In the genomic region with DNA sequence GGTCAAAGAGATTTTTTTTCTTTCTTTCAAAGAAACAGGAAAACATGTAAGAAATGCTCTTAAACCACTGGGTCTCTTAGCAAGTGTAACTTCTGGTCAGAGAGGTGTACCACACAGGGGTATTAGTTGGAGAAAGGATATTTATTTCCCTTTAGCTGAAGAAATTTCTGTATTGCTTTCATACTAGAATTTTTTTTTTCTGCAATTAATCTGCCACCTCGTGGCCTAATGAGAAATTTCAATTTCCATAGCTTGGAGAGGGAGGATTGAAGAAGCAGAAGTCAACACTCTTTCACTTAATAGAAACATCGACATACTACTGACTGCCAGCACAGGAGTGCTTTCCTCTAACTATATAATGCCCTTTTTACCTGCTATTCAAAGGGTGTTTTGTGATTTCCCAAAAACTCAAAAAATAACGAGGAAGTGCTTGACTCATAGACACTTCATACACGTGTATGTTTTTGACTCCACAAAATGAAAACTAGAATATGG, we compare ENCODE assay signal across 8 cellular contexts.
DNase-seq lines count a peak whose midpoint lies in the region; ATAC-seq, FAIRE-seq and TF ChIP-seq lines count a peak whose summit lies in the region.

No MANE protein-coding gene starts in this region.

- no peak overlapping the region for H2AFZ ChIP-seq in OCI-LY3 (ENCODE audit: low read depth, low read length)
- no peak overlapping the region for H2AFZ ChIP-seq in H1 (ENCODE audit: low read length)

- no peak overlapping the region for H4K91ac ChIP-seq in H1 (replicated peaks; ENCODE audit: insufficient read length, low read length)

- TF ChIP-seq RAD21 in H1 (IDR thresholded peaks at IDR 0.05 in 1 of 2, conservative IDR thresholded peaks at IDR 0.05 in 1 of 2; ENCODE audit: low read depth in 2 of 2, low read length in 2 of 2): peak; percentile 36 to 40

- H3K27me3 ChIP-seq in OCI-LY3 (ENCODE audit: low read depth, low read length) (no peaks in the 10 kb centered on the region), H1 (replicated peaks in 1 of 4; ENCODE audit: control insufficient read depth in 3 of 4, extremely low read depth in 1 of 4, insufficient read depth in 3 of 4, low read length in 3 of 4) (no peaks in the 10 kb centered on the region)

- H2BK15ac ChIP-seq in H1 (ENCODE audit: low read length): no peak overlapping the region

- peaks cover 31% of the 10 kb centered on the region for H3K4me1 Mint-ChIP-seq in HFFc6 (ENCODE audit: low read depth)

- 0 out of 2 replicates have a peak overlapping the region, but pooled peaks have one; percentile 20 for H2BK12ac ChIP-seq in H1 (ENCODE audit: low read depth, low read length)

- DNase-seq in DMS114 treated with DMSO at 0.1 percent for 48 hours (lab: John Stamatoyannopoulos, UW; ENCODE audit: unreplicated experiment): peak; percentile 10
- DNase-seq in HFFc6: no peak
- DNase-seq in H1 (ENCODE audit: low read depth in 1 of 2, low spot score in 2 of 2): no peak
- DNase-seq in middle frontal gyrus (ENCODE audit: extremely low spot score, low spot score): peak; percentile 13
- DNase-seq in cortex of kidney (lab: John Stamatoyannopoulos, UW): no peak
- no peak for DNase-seq in activated CD8-positive, alpha-beta memory T cell treated with anti-CD3 and anti-CD28 coated beads for 24 hours

- H3K9me3 ChIP-seq in OCI-LY3 (ENCODE audit: insufficient read depth, low read length) (peaks cover 17% of the 10 kb centered on the region; the same call in 1 of the 2 replicates), H1 (ENCODE audit: insufficient read depth in 2 of 2, low read depth in 1 of 2, low read length in 1 of 2) (peaks cover 4 to 7% of the 10 kb centered on the region in 2 experiments; a peak in 3 of 4 replicates)

- POLR2A ChIA-PET in H1 (lab: Charles Lee; ENCODE audit: partially characterized antibody): interaction anchor here (1.1 kb wide), 1 partner anchor 177 kb away, joined by 5 read pairs; the partner anchor contains the start of gene NAMPT

- H3K18ac ChIP-seq in H1 (ENCODE audit: extremely low read depth, low read length): no peak overlapping the region

- H3K36me3 ChIP-seq in OCI-LY3 (replicated peaks; ENCODE audit: low read depth, low read length) (no peaks in the 10 kb centered on the region), H1 (ENCODE audit: control insufficient read depth in 2 of 4, insufficient read depth in 4 of 4, low read length in 3 of 4) (no peaks in the 10 kb centered on the region)

- CTCF ChIA-PET in H1 (lab: Charles Lee; ENCODE audit: partially characterized antibody): interaction anchor here (0.6 to 3.3 kb wide), 22 partner anchors 12 to 301 kb away, joined by 3 to 17 read pairs (median 4); no protein-coding TSS in a partner anchor

- H3K27ac ChIP-seq in OCI-LY3 (ENCODE audit: low read length) (no peak overlapping the region), H1 (ENCODE audit: low read depth, low read length) (no peak overlapping the region)

- H2AK5ac ChIP-seq in H1 (ENCODE audit: low read depth, low read length): no peak overlapping the region

- no peak for ATAC-seq in GM18861 (IDR thresholded peaks at IDR 0.05; ENCODE audit: unreplicated experiment)

- H3K4me3 Mint-ChIP-seq in HFFc6: no peak overlapping the region

- no peak overlapping the region for H2BK5ac ChIP-seq in H1 (ENCODE audit: low read depth, low read length)

- TF ChIP-seq POLR2A in H1 (IDR thresholded peaks at IDR 0.05; ENCODE audit: control extremely low read depth in 1 of 2, low read depth in 2 of 2, low read length in 2 of 2): no peak

- no peak overlapping the region for H3K14ac ChIP-seq in H1 (ENCODE audit: insufficient read length)

- 66% methylated on average over 4 of the region's 4 CpGs; no CpG with 5 or more reads in 1 of the 2 experiments for WGBS in H1 (ENCODE audit: extremely low coverage in 1 of 2, insufficient coverage in 1 of 2, insufficient read length in 1 of 2, insufficient replicate concordance in 2 of 2, low coverage in 1 of 2, low lambda C conversion rate in 2 of 2, missing lambda C conversion rate in 1 of 2), 2 experiments

- H3K56ac ChIP-seq in H1 (replicated peaks; ENCODE audit: insufficient read length, low read depth, low read length): no peak overlapping the region

- H3K4me2 ChIP-seq in OCI-LY3 (ENCODE audit: low read length): peak overlapping the region; percentile 58
- no peak overlapping the region for H3K4me2 ChIP-seq in H1 (ENCODE audit: insufficient read depth in 1 of 2, low read depth in 2 of 2, low read length in 2 of 2)

- H3K79me2 ChIP-seq in OCI-LY3 (ENCODE audit: low read length): no peaks in the 10 kb centered on the region
- H3K79me2 ChIP-seq in H1 (ENCODE audit: control insufficient read depth in 1 of 2, insufficient read depth in 2 of 2, low read length in 2 of 2): no peaks in the 10 kb centered on the region

- no peaks in the 10 kb centered on the region; the same call in none of the 2 replicates for H3K27me3 Mint-ChIP-seq in HFFc6 (ENCODE audit: insufficient read depth)

- no peaks in the 10 kb centered on the region for H3K79me1 ChIP-seq in H1 (ENCODE audit: low read depth, low read length)

- no peaks in the 10 kb centered on the region for H3K23me2 ChIP-seq in H1 (ENCODE audit: low read depth, low read length)

- H3K4me1 ChIP-seq in OCI-LY3 (ENCODE audit: low read length): peaks cover 26% of the 10 kb centered on the region
- 0 out of 7 replicates have a peak, but pooled peaks cover 0 to 3% (median 0%) of the 10 kb centered on the region in 4 experiments for H3K4me1 ChIP-seq in H1 (replicated peaks in 1 of 4; ENCODE audit: control insufficient read depth in 3 of 4, insufficient read depth in 4 of 4, low read length in 3 of 4)

- H3K27ac Mint-ChIP-seq in HFFc6: no peak overlapping the region

- no peak for FAIRE-seq in H1 (lab: Jason Lieb, UNC)

- H3K36me3 Mint-ChIP-seq in HFFc6 (ENCODE audit: low read depth): no peaks in the 10 kb centered on the region; the same call in 1 of the 2 replicates

- no peak overlapping the region for H3K9ac ChIP-seq in OCI-LY3 (ENCODE audit: low read length)
- no peak overlapping the region for H3K9ac ChIP-seq in H1 (replicated peaks in 1 of 4; ENCODE audit: extremely low read depth in 1 of 4, low read depth in 3 of 4, low read length in 3 of 4)

- TF ChIP-seq CTCF in HFFc6 (IDR thresholded peaks at IDR 0.05) (peak; percentile 85), OCI-LY3 (IDR thresholded peaks at IDR 0.05; ENCODE audit: low read depth, low read length) (peak; percentile 63), H1 (IDR thresholded peaks at IDR 0.05; ENCODE audit: control extremely low read depth in 1 of 3, insufficient read depth in 1 of 3, low read depth in 1 of 3, low read length in 3 of 3) (peak in 2 of 3 experiments; percentile 13; a peak in 2 of 4 replicates)

- no peaks in the 10 kb centered on the region for H3K9me3 Mint-ChIP-seq in HFFc6

- no peak overlapping the region for H4K8ac ChIP-seq in H1 (ENCODE audit: extremely low read depth, insufficient read depth, low read length)

- H2BK120ac ChIP-seq in H1 (replicated peaks; ENCODE audit: low read depth, low read length): no peak overlapping the region

- no peak for TF ChIP-seq EP300 in H1 (IDR thresholded peaks at IDR 0.05; ENCODE audit: borderline replicate concordance in 1 of 2, low read depth in 2 of 2, low read length in 2 of 2)

- H3K4ac ChIP-seq in H1 (replicated peaks; ENCODE audit: insufficient read length, low read depth, low read length): no peak overlapping the region

- no peak overlapping the region for H4K5ac ChIP-seq in H1 (ENCODE audit: insufficient read length, low read depth, low read length)

- no peak overlapping the region for H2BK20ac ChIP-seq in H1 (ENCODE audit: low read length)

- H3K4me3 ChIP-seq in OCI-LY3 (ENCODE audit: low read length): peak overlapping the region; percentile 41; the same call in 1 of the 2 replicates
- H3K4me3 ChIP-seq in H1 (ENCODE audit: extremely low read depth in 1 of 4, insufficient read depth in 2 of 4, low read depth in 3 of 4, low read length in 4 of 4): no peak overlapping the region

- H4K20me1 ChIP-seq in OCI-LY3 (ENCODE audit: insufficient read depth, low read length) (no peaks in the 10 kb centered on the region), H1 (replicated peaks in 1 of 2; ENCODE audit: control insufficient read depth in 1 of 2, insufficient read depth in 2 of 2, low read length in 2 of 2) (no peaks in the 10 kb centered on the region)

- H3K23ac ChIP-seq in H1 (ENCODE audit: insufficient read length): no peak overlapping the region

TF ChIP-seq in H1, 55 proteins besides CTCF, POLR2A, EP300 and RAD21:
- no peak for TF ChIP-seq ZNF274 (IDR thresholded peaks at IDR 0.05; ENCODE audit: borderline replicate concordance, extremely low read depth, low read length)
- TF ChIP-seq CEBPB (IDR thresholded peaks at IDR 0.05; ENCODE audit: low read depth, low read length): no peak
- TF ChIP-seq KDM4A (IDR thresholded peaks at IDR 0.05; ENCODE audit: low read depth, low read length, severe bottlenecking): no peak
- TF ChIP-seq KDM1A (IDR thresholded peaks at IDR 0.05; ENCODE audit: borderline replicate concordance, low read length): no peak
- TF ChIP-seq NRF1 (IDR thresholded peaks at IDR 0.05; ENCODE audit: low read depth, low read length): no peak
- no peak for TF ChIP-seq CHD1 (IDR thresholded peaks at IDR 0.05; ENCODE audit: low read depth, low read length)
- no peak for TF ChIP-seq CTBP2 (IDR thresholded peaks at IDR 0.05; ENCODE audit: borderline replicate concordance, insufficient read depth, insufficient read length, low read length)
- TF ChIP-seq SRF (IDR thresholded peaks at IDR 0.05; ENCODE audit: low read depth, low read length): no peak
- TF ChIP-seq RNF2 (IDR thresholded peaks at IDR 0.05; ENCODE audit: borderline replicate concordance, low read depth, low read length, missing control alignments, poor library complexity, severe bottlenecking): no peak
- no peak for TF ChIP-seq RFX5 (IDR thresholded peaks at IDR 0.05; ENCODE audit: borderline replicate concordance, low read depth, low read length)
- no peak for TF ChIP-seq NANOG (IDR thresholded peaks at IDR 0.05; ENCODE audit: insufficient read depth, low read depth, low read length, poor library complexity, severe bottlenecking)
- TF ChIP-seq ASH2L (IDR thresholded peaks at IDR 0.05; ENCODE audit: low read length): no peak
- no peak for TF ChIP-seq CBX5 (IDR thresholded peaks at IDR 0.05; ENCODE audit: low read depth, low read length)
- no peak for TF ChIP-seq HDAC2 (IDR thresholded peaks at IDR 0.05; ENCODE audit: borderline replicate concordance in 1 of 2, low read depth in 2 of 2, low read length in 2 of 2)
- TF ChIP-seq RBBP5 (IDR thresholded peaks at IDR 0.05; ENCODE audit: borderline replicate concordance, low read depth, low read length): no peak
- no peak for TF ChIP-seq FOSL1 (IDR thresholded peaks at IDR 0.05; ENCODE audit: insufficient read depth, low read depth, low read length)
- TF ChIP-seq SIRT6 (IDR thresholded peaks at IDR 0.05; ENCODE audit: low read length): no peak
- no peak for TF ChIP-seq CHD2 (IDR thresholded peaks at IDR 0.05; ENCODE audit: low read length)
- TF ChIP-seq POLR2AphosphoS5 (IDR thresholded peaks at IDR 0.05; ENCODE audit: low read depth, low read length): no peak

Comparison
In these comparisons a context has a peak if more than half of its experiments do, and no peak if none do; other contexts are left out.
1. DNase-seq: peak in DMS114 treated with DMSO at 0.1 percent for 48 hours (single experiment) and middle frontal gyrus (single experiment); none in HFFc6 (single experiment), H1 (0 of 2), cortex of kidney (single experiment) and activated CD8-positive, alpha-beta memory T cell treated with anti-CD3 and anti-CD28 coated beads for 24 hours (single experiment).
2. CTCF ChIP-seq: peak in every context shown above with its lines; median percentile 85 in HFFc6; 63 in OCI-LY3; 13 in H1.